ENCODE assay signal across 8 cellular contexts in the genomic region with DNA sequence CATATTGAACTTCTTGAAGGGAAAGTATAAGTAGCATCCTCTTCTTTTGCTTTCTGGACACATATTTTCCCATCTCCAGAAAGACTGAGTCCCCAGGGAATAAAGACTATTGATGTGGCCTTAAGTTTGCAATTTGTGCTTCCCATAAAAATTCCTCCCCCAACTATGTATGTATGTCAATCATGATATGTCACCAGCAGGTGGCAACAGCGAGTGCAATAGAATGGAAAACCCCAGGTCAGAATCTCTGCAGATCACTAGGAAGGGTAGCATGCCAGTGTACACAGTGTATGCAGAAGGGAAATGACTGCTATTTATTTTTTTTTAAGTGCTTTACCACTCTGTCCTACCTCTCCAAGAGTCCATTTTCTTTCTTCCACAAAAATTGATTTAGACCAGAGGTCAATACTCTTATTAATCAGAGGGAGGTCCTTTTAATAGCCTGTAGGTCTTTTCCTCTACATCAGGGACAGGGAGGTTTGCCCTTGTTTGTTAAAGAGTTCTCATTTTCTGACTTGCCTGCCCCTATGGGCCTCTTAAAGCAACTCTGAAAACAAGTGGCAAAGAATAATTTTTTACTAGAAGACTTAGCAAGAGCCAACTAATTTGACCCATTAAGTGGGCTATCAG.
DNase-seq lines count a peak whose midpoint lies in the region; TF ChIP-seq lines count a peak whose summit lies in the region.

No MANE protein-coding gene starts in this region.

- H3K27ac Mint-ChIP-seq in chondrocyte (ENCODE audit: unreplicated experiment): no peak overlapping the region

- peak; percentile 68 for TF ChIP-seq CTCF in GM12872 (IDR thresholded peaks at IDR 0.05; ENCODE audit: insufficient read depth, low read depth, low read length)
- TF ChIP-seq CTCF in LNCAP (IDR thresholded peaks at IDR 0.05): peak; percentile 75
- peak; percentile 88 for TF ChIP-seq CTCF in chondrocyte (IDR thresholded peaks at IDR 0.05)

- H3K4me1 Mint-ChIP-seq in chondrocyte (ENCODE audit: low read depth): no peaks in the 10 kb centered on the region

- H3K4me3 Mint-ChIP-seq in chondrocyte (ENCODE audit: unreplicated experiment): no peak overlapping the region

- no peaks in the 10 kb centered on the region for H3K9me3 Mint-ChIP-seq in chondrocyte (ENCODE audit: low read depth)

- DNase-seq in A172 (ENCODE audit: low spot score) (peak; percentile 40), HEK293T (ENCODE audit: extremely low spot score) (peak; percentile 56), RPMI8226 (peak; percentile 75), chondrocyte (ENCODE audit: low spot score) (no peak), left kidney (ENCODE audit: low read depth, low spot score) (peak; percentile 86)
- DNase-seq in stimulated activated CD4-positive, alpha-beta T cell treated with anti-CD3 and anti-CD28 coated beads, TNF-alpha, amount 100 ng/mL, for 48 hours (ENCODE audit: low read depth in 3 of 3): peak; percentile 2 to 22 (median 12)

- H3K27me3 Mint-ChIP-seq in chondrocyte (ENCODE audit: low read depth): peaks cover 10% of the 10 kb centered on the region

- POLR2A ChIA-PET in HEK293T (lab: Yijun Ruan, JAX): no interaction called here

- H3K36me3 Mint-ChIP-seq in chondrocyte (ENCODE audit: low read depth): no peaks in the 10 kb centered on the region

- CTCF ChIA-PET in HEK293T (lab: Yijun Ruan, JAX): interaction anchor here (0.7 kb wide), 1 partner anchor 266 kb away, joined by 3 read pairs; no protein-coding TSS in a partner anchor

TF ChIP-seq in HEK293T, 16 proteins besides CTCF, POLR2A, EP300 and RAD21:
- no peak for TF ChIP-seq ZNF384 (IDR thresholded peaks at IDR 0.05)
- peak; percentile 76 for TF ChIP-seq PKNOX1 (IDR thresholded peaks at IDR 0.05)
